21 cellular contexts compared by ENCODE assay signal in the genomic region with DNA sequence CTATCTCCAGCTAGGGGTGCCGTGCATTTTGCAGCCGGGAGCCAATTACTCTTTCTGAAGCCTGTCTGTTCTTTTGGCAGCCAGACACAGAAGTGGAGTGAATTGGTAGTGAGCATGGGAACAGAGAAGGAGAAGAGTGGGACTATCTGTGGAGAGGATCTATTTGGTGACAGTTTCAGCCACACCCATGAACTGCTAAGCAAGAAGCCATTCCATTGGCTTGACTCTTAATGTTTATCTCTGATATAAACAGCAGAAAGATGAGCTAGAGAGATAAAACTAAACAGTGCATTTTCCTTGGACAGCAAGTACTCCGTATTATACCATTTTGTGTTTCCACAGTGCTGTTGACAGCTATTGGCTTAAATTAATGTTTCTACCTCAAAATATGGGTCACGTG.
"Had no signal": no experiment of that assay in that cellular context is flagged by ENCODE, and none has a peak within 500 bp of the region (broad histone marks: within the 10 kb centered on the region; RNA-seq: fewer than 3 reads in every experiment).

No MANE protein-coding gene starts in this region.

- H3K27me3 Mint-ChIP-seq: brain; central memory CD8-positive, alpha-beta T cell; stimulated activated naive CD8-positive, alpha-beta T cell treated with anti-CD3 and anti-CD28 coated beads, Interleukin-15, amount 100 ng/mL, for 72 hours had no signal

- H3K4me1 Mint-ChIP-seq: brain; central memory CD8-positive, alpha-beta T cell; neural crest cell; stimulated activated naive CD8-positive, alpha-beta T cell treated with anti-CD3 and anti-CD28 coated beads, Interleukin-15, amount 100 ng/mL, for 72 hours; T-helper 17 cell had no signal

- DNase-seq: activated CD4-positive, alpha-beta T cell treated with anti-CD3 and anti-CD28 coated beads, Interleukin-2, amount 50 U/mL, for 1 hour; activated CD8-positive, alpha-beta memory T cell treated with anti-CD3 and anti-CD28 coated beads for 24 hours; activated gamma-delta T cell treated with Interleukin-2 at 50 U/mL for 16 hours; amygdala; cortex of kidney; effector CD4-positive, alpha-beta T cell; esophagus squamous epithelium; heart right ventricle; left cardiac atrium; lower lobe of right lung; midbrain; ovary; spleen; stimulated activated naive CD8-positive, alpha-beta T cell treated with anti-CD3 and anti-CD28 coated beads, Interleukin-15, amount 100 ng/mL, for 72 hours; T-helper 17 cell; upper lobe of left lung had no signal

- H3K27ac Mint-ChIP-seq: activated naive CD8-positive, alpha-beta T cell; brain; stimulated activated naive CD8-positive, alpha-beta T cell treated with anti-CD3 and anti-CD28 coated beads, Interleukin-15, amount 100 ng/mL, for 72 hours; T-helper 17 cell had no signal

- H3K36me3 Mint-ChIP-seq: activated naive CD8-positive, alpha-beta T cell; brain had no signal

- H3K9me3 ChIP-seq: esophagus squamous epithelium, ovary, upper lobe of left lung had no signal

- ATAC-seq: heart right ventricle, left cardiac atrium, lower lobe of right lung, sciatic nerve, T-helper 17 cell had no signal

- H3K4me3 ChIP-seq: esophagus squamous epithelium, heart right ventricle, lower lobe of right lung, ovary, spleen, upper lobe of left lung had no signal

- H3K4me3 Mint-ChIP-seq: activated naive CD8-positive, alpha-beta T cell; brain; central memory CD8-positive, alpha-beta T cell; neural crest cell; stimulated activated naive CD8-positive, alpha-beta T cell treated with anti-CD3 and anti-CD28 coated beads, Interleukin-15, amount 100 ng/mL, for 72 hours; T-helper 17 cell had no signal

- H3K27ac ChIP-seq: esophagus squamous epithelium, heart right ventricle, lower lobe of right lung, ovary, spleen, upper lobe of left lung had no signal

- H3K9me3 Mint-ChIP-seq: central memory CD8-positive, alpha-beta T cell; stimulated activated naive CD8-positive, alpha-beta T cell treated with anti-CD3 and anti-CD28 coated beads, Interleukin-15, amount 100 ng/mL, for 72 hours had no signal

- H3K36me3 ChIP-seq: esophagus squamous epithelium, heart right ventricle, lower lobe of right lung, ovary, spleen, upper lobe of left lung had no signal

- H3K27me3 ChIP-seq: esophagus squamous epithelium, ovary, spleen, upper lobe of left lung had no signal
